Comparison of ENCODE assay signal across 10 cellular contexts in the genomic region with DNA sequence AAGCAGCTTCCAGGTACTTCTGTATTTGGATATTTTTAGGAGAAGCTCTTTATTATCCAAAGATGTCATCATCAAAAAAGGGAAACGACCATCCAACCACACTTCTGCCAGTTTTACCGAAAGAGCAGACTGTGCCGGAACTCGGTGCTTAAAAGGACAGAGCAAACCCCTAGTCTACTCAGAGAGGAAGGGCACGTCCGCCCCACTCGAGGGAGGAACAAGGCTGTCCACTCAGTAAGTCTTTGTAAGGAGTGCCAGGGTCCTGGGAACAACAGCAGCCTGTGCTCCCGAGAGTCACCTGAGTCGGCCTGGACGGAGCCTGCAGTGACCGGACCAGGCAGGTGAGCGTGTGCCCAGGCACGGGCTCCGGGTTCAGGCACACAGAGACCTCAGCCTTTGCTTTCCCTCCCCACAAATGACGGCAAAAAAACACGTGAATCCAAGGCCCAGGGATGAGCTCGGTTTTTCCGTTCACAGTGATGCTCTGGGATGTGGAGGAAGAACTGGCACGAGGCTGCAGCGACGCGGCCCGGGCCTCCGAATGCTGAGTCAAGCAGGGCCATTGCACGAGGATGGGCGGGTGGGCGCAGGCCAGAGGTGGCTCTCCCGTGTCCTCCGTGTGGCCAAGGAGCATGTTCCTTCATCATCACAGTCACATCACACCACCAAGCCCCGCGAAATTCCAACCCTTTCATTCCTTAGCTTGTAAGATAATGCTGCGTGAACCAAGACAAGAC. TPM values are rescaled to one million over a fixed set of nuclear protein-coding genes. Genes with fewer than 3 reads are reported as not detected.
A peak's percentile ranks its signal among the peaks of the same experiment; 100 is the strongest.
DNase-seq lines count a peak whose midpoint lies in the region; ATAC-seq and TF ChIP-seq lines count a peak whose summit lies in the region.
"Had no signal": no experiment of that assay in that cellular context is flagged by ENCODE, and none has a peak within 500 bp of the region (broad histone marks: within the 10 kb centered on the region; RNA-seq: fewer than 3 reads in every experiment).

No MANE protein-coding gene starts in this region.

- H3K4me2 ChIP-seq in BLaER1 treated with 17β-estradiol and CSF1 and Interleukin-3, amounts not matched to agents 10 nM and 100 nM, result peak overlapping the region; percentile 91 to 99 (median 95)

- peaks cover 91 to 98% (median 94%) of the 10 kb centered on the region in 10 experiments for H3K4me1 ChIP-seq in BLaER1 treated with 17β-estradiol and CSF1 and Interleukin-3, amounts not matched to agents 10 nM and 100 nM
- peaks cover 0 to 35% of the 10 kb centered on the region in 2 donors for H3K4me1 ChIP-seq in esophagus (ENCODE audit: control insufficient read depth in 2 of 2, insufficient read depth in 2 of 2, low read length in 1 of 2)
- H3K4me1 ChIP-seq in ovary (ENCODE audit: insufficient read depth), result peaks cover 13% of the 10 kb centered on the region

- H3K9ac ChIP-seq in BLaER1 treated with 17β-estradiol and CSF1 and Interleukin-3, amounts not matched to agents 10 nM and 100 nM, result peak overlapping the region in 10 of 11 experiments; percentile 55 to 81 (median 72); a peak in 17 of 22 replicates

- intact Hi-C loops in ovary (cut with DNase I), result loop anchor here in 1 of 4 donors (5.0 kb wide), 1 partner anchor 323 kb away; a partner anchor contains a TSS

- 85 to 86% methylated on average over 32 of the region's 32 CpGs for WGBS in esophagus, 2 donors
- 79 to 81% (median 81%) methylated on average over 32 of the region's 32 CpGs for WGBS in ovary, 3 donors

- H3K27me3 Mint-ChIP-seq in T-helper 17 cell, result no peaks in the 10 kb centered on the region

- no peak for TF ChIP-seq POLR2A in ovary (IDR thresholded peaks at IDR 0.05)

- H4K20me1 ChIP-seq in BLaER1 treated with 17β-estradiol and CSF1 and Interleukin-3, amounts not matched to agents 10 nM and 100 nM, result no peaks in the 10 kb centered on the region

- TF ChIP-seq EP300 in ovary (IDR thresholded peaks at IDR 0.05), result no peak

- no peaks in the 10 kb centered on the region for H3K27me3 ChIP-seq in BLaER1 treated with 17β-estradiol and CSF1 and Interleukin-3, amounts not matched to agents 10 nM and 100 nM
- H3K27me3 ChIP-seq in esophagus (ENCODE audit: control insufficient read depth in 1 of 2, insufficient read depth in 2 of 2, low read length in 2 of 2), result no peaks in the 10 kb centered on the region
- no peaks in the 10 kb centered on the region for H3K27me3 ChIP-seq in ovary

- H3K27ac Mint-ChIP-seq in T-helper 17 cell, result no peak overlapping the region

- DNase-seq in NOMO-1 treated with dmso at 0.1 percent for 144 hours (lab: John Stamatoyannopoulos, UW; ENCODE audit: unreplicated experiment) (peak; percentile 79), ovary (peak in 2 of 5 donors; percentile 24 to 56), 8988T (no peak), T-helper 17 cell (no peak), midbrain (lab: John Stamatoyannopoulos, UW) (no peak)
- DNase-seq: activated CD4-positive, alpha-beta T cell treated with anti-CD3 and anti-CD28 coated beads, Interleukin-2, amount 50 U/mL, for 1 hour had no signal

- peak overlapping the region in 10 of 11 experiments; percentile 6 to 95 (median 82); a peak in 18 of 22 replicates for H3K27ac ChIP-seq in BLaER1 treated with 17β-estradiol and CSF1 and Interleukin-3, amounts not matched to agents 10 nM and 100 nM
- H3K27ac ChIP-seq in esophagus (ENCODE audit: low read depth in 2 of 2, low read length in 1 of 2) (peak overlapping the region; percentile 92 to 95), ovary (peak overlapping the region; percentile 58 to 91)

- H3K4me1 Mint-ChIP-seq in T-helper 17 cell, result peaks cover 10% of the 10 kb centered on the region

- H3K36me3 ChIP-seq in BLaER1 treated with 17β-estradiol and CSF1 and Interleukin-3, amounts not matched to agents 10 nM and 100 nM, result no peaks in the 10 kb centered on the region
- no peaks in the 10 kb centered on the region for H3K36me3 ChIP-seq in esophagus (ENCODE audit: control insufficient read depth in 2 of 2, insufficient read depth in 2 of 2, low read length in 1 of 2)
- no peaks in the 10 kb centered on the region for H3K36me3 ChIP-seq in ovary

- peak overlapping the region in 6 of 10 experiments; percentile 12 to 52 (median 42); a peak in 8 of 20 replicates for H3K4me3 ChIP-seq in BLaER1 treated with 17β-estradiol and CSF1 and Interleukin-3, amounts not matched to agents 10 nM and 100 nM
- no peak overlapping the region for H3K4me3 ChIP-seq in esophagus (ENCODE audit: low read depth in 1 of 2, low read length in 2 of 2)
- no peak overlapping the region for H3K4me3 ChIP-seq in ovary

- peaks cover 0 to 5% (median 0%) of the 10 kb centered on the region in 11 experiments; a peak in 4 of 22 replicates for H3K9me3 ChIP-seq in BLaER1 treated with 17β-estradiol and CSF1 and Interleukin-3, amounts not matched to agents 10 nM and 100 nM (replicated peaks in 1 of 11)
- H3K9me3 ChIP-seq in esophagus (ENCODE audit: control insufficient read depth in 2 of 2, insufficient read depth in 1 of 2, low read depth in 1 of 2, low read length in 1 of 2) (no peaks in the 10 kb centered on the region), ovary (no peaks in the 10 kb centered on the region), T-helper 17 cell (ENCODE audit: control insufficient read depth, low read length, poor library complexity, severe bottlenecking) (no peaks in the 10 kb centered on the region)

- H3K4me3 Mint-ChIP-seq in T-helper 17 cell, result no peak overlapping the region
- H3K4me3 Mint-ChIP-seq: CD8-positive, alpha-beta T cell had no signal

- H3K36me3 Mint-ChIP-seq in T-helper 17 cell (ENCODE audit: low read depth), result no peaks in the 10 kb centered on the region
- H3K36me3 Mint-ChIP-seq: CD8-positive, alpha-beta T cell had no signal

- ATAC-seq in T-helper 17 cell, result no peak
- ATAC-seq in GM18858 (IDR thresholded peaks at IDR 0.05; ENCODE audit: unreplicated experiment), result no peak

- TF ChIP-seq CTCF in ovary (IDR thresholded peaks at IDR 0.05), result no peak

RNA-seq across cellular contexts. Expression of a gene that starts 17.4 kb away (rescaled TPM):
- polyA plus RNA-seq in esophagus, result 10 to 100 TPM; 12.5 to 29.3 TPM
- total RNA-seq in ovary, result 10 to 100 TPM in 1 of 7 donors, 1 to 10 TPM in 6; 3.3 to 10.9 (median 4.4) TPM
- 1 to 10 TPM; 1.1 to 2.2 TPM for polyA plus RNA-seq in ovary
- total RNA-seq in T-helper 17 cell, result 1 to 10 TPM; 1.9 TPM

Comparison
In these comparisons a context has a peak if more than half of its experiments do, and no peak if none do; other contexts are left out.
1. H3K4me3 ChIP-seq: peak in BLaER1 treated with 17β-estradiol and CSF1 and Interleukin-3, amounts not matched to agents 10 nM and 100 nM (6 of 10); none in esophagus (0 of 2) and ovary (single experiment).
2. Peak in every context shown above with its lines, with median percentiles within 50 percentile points of each other: H3K27ac ChIP-seq.